Comparison of ENCODE assay signal across 1 cellular context in genomic region chr15:47756872-47757271, GRCh38.
TF ChIP-seq lines count a peak whose summit lies in the region.

No MANE protein-coding gene starts in this region.

TF ChIP-seq in HEK293, 187 proteins besides CTCF, POLR2A, EP300 and RAD21 (continued from another document):
- TF ChIP-seq PRDM2 (tag by site-specific recombination; IDR thresholded peaks at IDR 0.05; ENCODE audit: borderline replicate concordance): no peak
TF ChIP-seq in HEK293: peak in this region for 1.
